ENCODE assay signal across 1 cellular context in genomic region chr14:98964171-98964570, GRCh38.
TF ChIP-seq lines count a peak whose summit lies in the region.

No MANE protein-coding gene starts in this region.

TF ChIP-seq in A549, 52 proteins besides CTCF, POLR2A, EP300 and RAD21 (continued from another document):
- no peak for TF ChIP-seq NFE2L2 (conservative IDR thresholded peaks at IDR 0.05; ENCODE audit: low read length)
- TF ChIP-seq TFCP2L1 (CRISPR knock-in tag; IDR thresholded peaks at IDR 0.05): no peak
